In genomic region chr22:31753634-31754471, GRCh38 we compare ENCODE assay signal across 8 cellular contexts. TPM values are rescaled to one million over a fixed set of nuclear protein-coding genes. Genes with fewer than 3 reads are reported as not detected.
DNase-seq lines count a peak whose midpoint lies in the region; ATAC-seq lines count a peak whose summit lies in the region.

Gene DEPDC5 (plus strand): TSS chr22:31754019. CDS start chr22:31754922, 903 bp downstream.

- H3K27me3 ChIP-seq in CD8-positive, alpha-beta memory T cell (ENCODE audit: insufficient read depth, low read length, poor library complexity, severe bottlenecking): no peaks in the 10 kb centered on the region

- H3K4me3 Mint-ChIP-seq in CD8-positive, alpha-beta memory T cell: peak within 1 kb of the TSS; percentile 86 to 95 (median 90)

- POLR2A ChIA-PET in CD8-positive, alpha-beta memory T cell (lab: Charles Lee): interaction anchor here (1.0 to 1.1 kb wide), 2 partner anchors 92 to 408 kb away, joined by 3 read pairs; partner anchors contain the start of gene PATZ1
- POLR2A ChIA-PET in activated CD8-positive, alpha-beta memory T cell treated with anti-CD3 and anti-CD28 coated beads for 36 hours (lab: Charles Lee): interaction anchor here (1.0 to 1.4 kb wide), 3 partner anchors 76 to 407 kb away, joined by 3 to 5 read pairs (median 3); partner anchors contain the start of gene PISD

- ATAC-seq in GM19468 (IDR thresholded peaks at IDR 0.05; ENCODE audit: extremely low read depth, unreplicated experiment): peak; percentile 25

- peaks cover 38% of the 10 kb centered on the region for H3K4me1 ChIP-seq in CD8-positive, alpha-beta memory T cell (ENCODE audit: insufficient read depth, low read length)

- DNase-seq in CD8-positive, alpha-beta memory T cell: peak; percentile 95 to 99 (median 96)
- DNase-seq in HT1080 (ENCODE audit: low read depth) (peak; percentile 95), NOMO-1 (lab: John Stamatoyannopoulos, UW; ENCODE audit: unreplicated experiment in 2 of 2) (peak; percentile 93), lung microvascular endothelial cell (ENCODE audit: low read depth in 2 of 2) (peak; percentile 91 to 95)
- peak; percentile 92 for DNase-seq in effector CD8-positive, alpha-beta T cell (lab: John Stamatoyannopoulos, UW)
- DNase-seq in stimulated activated CD4-positive, alpha-beta T cell treated with anti-CD3 and anti-CD28 coated beads, TNF-alpha, amount 100 ng/mL, for 48 hours (ENCODE audit: low read depth in 3 of 3): peak; percentile 91 to 93 (median 91)

- H3K36me3 Mint-ChIP-seq in CD8-positive, alpha-beta memory T cell: peaks cover 0 to 17% (median 2%) of the 10 kb centered on the region in 3 donors

- no peaks in the 10 kb centered on the region for H3K9me3 ChIP-seq in CD8-positive, alpha-beta memory T cell (ENCODE audit: low read length)

- H3K9me3 Mint-ChIP-seq in CD8-positive, alpha-beta memory T cell: no peaks in the 10 kb centered on the region

- CTCF ChIA-PET in CD8-positive, alpha-beta memory T cell (lab: Charles Lee): interaction anchor here (1.1 to 1.6 kb wide), 2 partner anchors 88 to 192 kb away, joined by 4 to 8 read pairs; no protein-coding TSS in a partner anchor
- CTCF ChIA-PET in activated CD8-positive, alpha-beta memory T cell treated with anti-CD3 and anti-CD28 coated beads for 36 hours (lab: Charles Lee): interaction anchor here (0.5 to 1.4 kb wide), 7 partner anchors 10 to 315 kb away, joined by 3 to 4 read pairs (median 3); no protein-coding TSS in a partner anchor

- H3K4me1 Mint-ChIP-seq in CD8-positive, alpha-beta memory T cell: peaks cover 40 to 50% (median 49%) of the 10 kb centered on the region in 3 donors

- H3K4me3 ChIP-seq in CD8-positive, alpha-beta memory T cell (ENCODE audit: low read length): peak within 1 kb of the TSS; percentile 70

- no peaks in the 10 kb centered on the region for H3K27me3 Mint-ChIP-seq in CD8-positive, alpha-beta memory T cell

- H3K27ac Mint-ChIP-seq in CD8-positive, alpha-beta memory T cell: peak within 1 kb of the TSS; percentile 94 to 99 (median 99)

- H3K27ac ChIP-seq in CD8-positive, alpha-beta memory T cell (ENCODE audit: low read depth, low read length): peak within 1 kb of the TSS; percentile 78

- no peaks in the 10 kb centered on the region for H3K36me3 ChIP-seq in CD8-positive, alpha-beta memory T cell (ENCODE audit: insufficient read depth, low read length)

RNA-seq across cellular contexts. Expression of gene DEPDC5, which starts in this region (rescaled TPM):
- 10 to 100 TPM; 29.1 to 38.1 TPM for total RNA-seq in CD8-positive, alpha-beta memory T cell
- 11.1 TPM for polyA plus RNA-seq in CD8-positive, alpha-beta memory T cell
- total RNA-seq in HT1080 (2014; rRNA removed; shearing (Covaris generic)): 7.4 and 8.7 TPM in 2 replicates
- 5.7 and 7.2 TPM in 2 replicates for polyA plus RNA-seq in HT1080 (2015; cell fraction: cytosol; rRNA removed)
- 14.8 TPM in 2 replicates for polyA plus RNA-seq in HT1080 (2015; cell fraction: nucleus; rRNA removed)
- total RNA-seq in activated CD8-positive, alpha-beta memory T cell treated with anti-CD3 and anti-CD28 coated beads for 36 hours: 10 to 100 TPM; 35.1 to 38.2 TPM
- total RNA-seq in lung microvascular endothelial cell: 5.7 and 8.9 TPM in 2 replicates

Comparison
In these comparisons a context has a peak if more than half of its experiments do, and no peak if none do; other contexts are left out.
1. Peak in every context shown above with its lines: DNase-seq, ATAC-seq, H3K4me3 ChIP-seq and H3K27ac ChIP-seq.